16 cellular contexts compared by ENCODE assay signal in genomic region chr5:82494942-82495341, GRCh38.
DNase-seq lines count a peak whose midpoint lies in the region; ATAC-seq, FAIRE-seq and TF ChIP-seq lines count a peak whose summit lies in the region.
"Had no signal": no experiment of that assay in that cellular context is flagged by ENCODE, and none has a peak within 500 bp of the region (broad histone marks: within the 10 kb centered on the region; RNA-seq: fewer than 3 reads in every experiment).

No MANE protein-coding gene starts in this region.

- no peak for TF ChIP-seq POLR2A in endothelial cell of umbilical vein (IDR thresholded peaks at IDR 0.05; ENCODE audit: low read depth, low read length)

- intact Hi-C loops in left ventricle myocardium superior (cut with micrococcal nuclease): no loop called here
- intact Hi-C loops in endothelial cell of umbilical vein (cut with micrococcal nuclease): loop anchor here (1.0 to 10.0 kb wide), 3 partner anchors 131 to 300 kb away; no protein-coding TSS in a partner anchor

- H3K9ac ChIP-seq in MM.1S (ENCODE audit: low read length) (no peak overlapping the region), endothelial cell of umbilical vein (replicated peaks; ENCODE audit: extremely low read depth, insufficient read depth, low read length) (no peak overlapping the region)

- BruUV-seq in endothelial cell of umbilical vein (replicated peaks; lab: Mats Ljungman, UMichigan): no TSS peak

- H3K4me1 ChIP-seq in cardiac muscle cell (ENCODE audit: low read depth) (peaks cover 10% of the 10 kb centered on the region), MM.1S (ENCODE audit: low read length) (peaks cover 11% of the 10 kb centered on the region), endothelial cell of umbilical vein (ENCODE audit: control insufficient read depth, extremely low read depth, insufficient read depth, low read length) (no peaks in the 10 kb centered on the region)
- H3K4me1 ChIP-seq: ascending aorta had no signal

- CTCF ChIA-PET in endothelial cell of umbilical vein (lab: Charles Lee): interaction anchor here (0.7 to 3.5 kb wide), 29 partner anchors 10 to 1036 kb away, joined by 3 to 77 read pairs (median 4); no protein-coding TSS in a partner anchor

- H3K79me2 ChIP-seq in MM.1S (ENCODE audit: low read length) (no peaks in the 10 kb centered on the region), endothelial cell of umbilical vein (ENCODE audit: control insufficient read depth, insufficient read depth, low read length) (no peaks in the 10 kb centered on the region)

- H3K9me1 ChIP-seq in endothelial cell of umbilical vein (replicated peaks; ENCODE audit: control insufficient read depth, extremely low read depth, insufficient read depth, low read length): no peaks in the 10 kb centered on the region

- H3K9me2 ChIP-seq in MM.1S (replicated peaks; ENCODE audit: insufficient read depth, low read length): no peaks in the 10 kb centered on the region

- no peaks in the 10 kb centered on the region for H3K27me3 ChIP-seq in cardiac muscle cell
- no peaks in the 10 kb centered on the region for H3K27me3 ChIP-seq in MM.1S (replicated peaks; ENCODE audit: insufficient read depth, low read length)
- H3K27me3 ChIP-seq in endothelial cell of umbilical vein (ENCODE audit: control insufficient read depth in 2 of 2, insufficient read depth in 2 of 2, low read length in 2 of 2): peaks cover 0 to 2% of the 10 kb centered on the region in 2 experiments
- H3K27me3 ChIP-seq: ascending aorta had no signal

- TF ChIP-seq CTCF in cardiac muscle cell (IDR thresholded peaks at IDR 0.05; ENCODE audit: low read depth, low read length): peak; percentile 49
- peak; percentile 16 for TF ChIP-seq CTCF in MM.1S (IDR thresholded peaks at IDR 0.05; ENCODE audit: low read length)
- peak in 1 of 2 donors; percentile 6 for TF ChIP-seq CTCF in endothelial cell of umbilical vein (IDR thresholded peaks at IDR 0.05; ENCODE audit: extremely low read depth in 1 of 2, insufficient read depth in 1 of 2, low read depth in 1 of 2, low read length in 2 of 2)
- peak; percentile 26 for TF ChIP-seq CTCF in retinal pigment epithelial cell (conservative IDR thresholded peaks at IDR 0.05; ENCODE audit: low read depth, low read length)

- H3K4me3 ChIP-seq in cardiac muscle cell (no peak overlapping the region), MM.1S (ENCODE audit: low read length) (no peak overlapping the region), endothelial cell of umbilical vein (replicated peaks in 1 of 3; ENCODE audit: insufficient read depth in 1 of 3, low read depth in 1 of 3, low read length in 3 of 3) (no peak overlapping the region), retinal pigment epithelial cell (ENCODE audit: low read length) (no peak overlapping the region)
- H3K4me3 ChIP-seq: ascending aorta had no signal

- H3K9me3 ChIP-seq in cardiac muscle cell (ENCODE audit: low read depth) (no peaks in the 10 kb centered on the region), MM.1S (replicated peaks; ENCODE audit: insufficient read depth, low read length) (no peaks in the 10 kb centered on the region), endothelial cell of umbilical vein (replicated peaks; ENCODE audit: control insufficient read depth, insufficient read depth, low read length) (no peaks in the 10 kb centered on the region)

- H3K4me2 ChIP-seq in MM.1S (ENCODE audit: low read depth, low read length): no peak overlapping the region
- no peak overlapping the region for H3K4me2 ChIP-seq in endothelial cell of umbilical vein (ENCODE audit: insufficient read depth, low read length)

- H2AFZ ChIP-seq in MM.1S (ENCODE audit: low read length) (no peak overlapping the region), endothelial cell of umbilical vein (ENCODE audit: low read depth, low read length) (no peak overlapping the region)

- no peaks in the 10 kb centered on the region for H3K36me3 ChIP-seq in cardiac muscle cell
- H3K36me3 ChIP-seq in MM.1S (replicated peaks; ENCODE audit: insufficient read depth, low read length): no peaks in the 10 kb centered on the region
- no peaks in the 10 kb centered on the region for H3K36me3 ChIP-seq in endothelial cell of umbilical vein (ENCODE audit: control insufficient read depth in 2 of 2, extremely low read depth in 1 of 2, insufficient read depth in 2 of 2, low read length in 2 of 2)
- H3K36me3 ChIP-seq: ascending aorta had no signal

- POLR2A ChIA-PET in endothelial cell of umbilical vein (lab: Charles Lee): no interaction called here

- no peak for ATAC-seq in left ventricle myocardium superior
- ATAC-seq: stimulated activated naive B cell treated with anti-CD40 and anti-IgM and Interleukin-4, amounts not matched to agents 10 μg/mL and 1 μg/mL and 100 μg/mL, for 72 hours had no signal

- H3K27ac ChIP-seq in cardiac muscle cell (no peak overlapping the region), MM.1S (ENCODE audit: low read length) (no peak overlapping the region), endothelial cell of umbilical vein (ENCODE audit: insufficient read depth, low read depth, low read length) (no peak overlapping the region)
- H3K27ac ChIP-seq: ascending aorta had no signal

- peaks cover 9% of the 10 kb centered on the region for H3F3A ChIP-seq in MM.1S (ENCODE audit: insufficient read depth, low read length)

- FAIRE-seq in endothelial cell of umbilical vein (lab: Jason Lieb, UNC): peak; percentile 53
- FAIRE-seq: endometrium had no signal

- dilution Hi-C loops in endothelial cell of umbilical vein (cut with MboI; ENCODE audit: extremely low pct_ligation_motif_present, low sequenced_read_pairs): no loop called here

- DNase-seq in cardiac muscle cell (ENCODE audit: low read depth in 1 of 2, low spot score in 1 of 2) (peak in 1 of 2 donors; percentile 37), left ventricle myocardium superior (no peak), MM.1S (no peak), endothelial cell of umbilical vein (ENCODE audit: low read depth, low spot score) (peak; percentile 30), retinal pigment epithelial cell (ENCODE audit: low read depth) (no peak), KG1 (lab: John Stamatoyannopoulos, UW) (no peak), cerebellum (ENCODE audit: low spot score) (no peak), dedifferentiated amniotic fluid mesenchymal stem cell (ENCODE audit: extremely low spot score) (no peak)
- DNase-seq: activated CD4-positive, alpha-beta T cell treated with anti-CD3 and anti-CD28 coated beads, Interleukin-2, amount 10 ng/mL, durations not matched to agents 24 days and 14 days; GDM1; KBM-7; NCI-H2107; stimulated activated CD4-positive, alpha-beta T cell treated with anti-CD3 and anti-CD28 coated beads, Interleukin-4, amount 100 ng/mL, for 24 hours; stimulated activated naive B cell treated with anti-CD40 and anti-IgM and Interleukin-4, amounts not matched to agents 10 μg/mL and 1 μg/mL and 100 μg/mL, for 72 hours had no signal

- no peaks in the 10 kb centered on the region for H4K20me1 ChIP-seq in MM.1S (ENCODE audit: insufficient read depth, low read length)
- H4K20me1 ChIP-seq in endothelial cell of umbilical vein (replicated peaks; ENCODE audit: control insufficient read depth, extremely low read depth, insufficient read depth, low read length): no peaks in the 10 kb centered on the region

TF ChIP-seq in endothelial cell of umbilical vein, 7 proteins besides CTCF, POLR2A, EP300 and RAD21:
- TF ChIP-seq FOS (IDR thresholded peaks at IDR 0.05; ENCODE audit: borderline replicate concordance, insufficient read depth, low read length) (no peak), POLR2AphosphoS5 (IDR thresholded peaks at IDR 0.05; ENCODE audit: insufficient read depth, low read depth, low read length) (no peak), MYC (IDR thresholded peaks at IDR 0.05; ENCODE audit: low read depth, low read length) (no peak), JUN (IDR thresholded peaks at IDR 0.05; ENCODE audit: borderline replicate concordance, insufficient read depth, insufficient read length, low read depth) (no peak), GATA2 (IDR thresholded peaks at IDR 0.05; ENCODE audit: insufficient read depth, insufficient read length, low read depth, low read length) (no peak), EZH2 (IDR thresholded peaks at IDR 0.05; ENCODE audit: borderline replicate concordance, low read depth, low read length, severe bottlenecking) (no peak)
- TF ChIP-seq, protein P1, sequence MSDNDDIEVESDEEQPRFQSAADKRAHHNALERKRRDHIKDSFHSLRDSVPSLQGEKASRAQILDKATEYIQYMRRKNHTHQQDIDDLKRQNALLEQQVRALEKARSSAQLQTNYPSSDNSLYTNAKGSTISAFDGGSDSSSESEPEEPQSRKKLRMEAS (IDR thresholded peaks at IDR 0.05; ENCODE audit: insufficient read depth, insufficient read length): no peak
